In the genomic region with DNA sequence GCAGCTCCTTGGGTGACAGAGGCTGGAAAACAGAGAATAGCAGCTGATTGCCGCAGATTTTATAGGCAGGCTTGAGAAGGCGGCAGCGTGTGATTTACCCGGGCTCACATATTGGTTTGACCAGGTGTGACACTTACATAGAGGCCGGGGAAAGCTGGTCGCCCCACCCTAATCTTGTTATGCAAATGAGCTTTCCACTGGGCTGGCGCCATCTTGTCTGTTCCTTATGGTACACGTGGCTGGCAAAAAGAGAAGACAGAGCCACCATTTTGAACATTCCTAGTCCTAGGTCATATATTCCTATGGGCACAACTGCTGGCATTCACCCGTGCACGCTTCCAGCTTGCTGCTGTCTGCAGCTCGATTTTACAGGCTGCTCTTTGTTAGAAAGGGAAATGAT, we compare ENCODE assay signal across 19 cellular contexts. TPM values are rescaled to one million over a fixed set of nuclear protein-coding genes. Genes with fewer than 3 reads are reported as not detected.
DNase-seq lines count a peak whose midpoint lies in the region; ATAC-seq and TF ChIP-seq lines count a peak whose summit lies in the region.
"Had no signal": no experiment of that assay in that cellular context is flagged by ENCODE, and none has a peak within 500 bp of the region (broad histone marks: within the 10 kb centered on the region; RNA-seq: fewer than 3 reads in every experiment).

No MANE protein-coding gene starts in this region.

- WGBS in spleen, 5 donors, result 75 to 82% (median 78%) methylated on average over 11 of the region's 11 CpGs

- no peaks in the 10 kb centered on the region for H3K27me3 ChIP-seq in spleen (replicated peaks in 1 of 7)
- H3K27me3 ChIP-seq: BE2C, SJSA1 had no signal

- intact Hi-C loops in spleen (cut with DNase I; ENCODE audit: low total_unique reads), result loop anchor here (2.0 kb wide), 1 partner anchor 216 kb away; no protein-coding TSS in a partner anchor

- peaks cover 2% of the 10 kb centered on the region for H3K27me3 Mint-ChIP-seq in endothelial cell (ENCODE audit: unreplicated experiment)

- H3K27ac Mint-ChIP-seq in endothelial cell (ENCODE audit: unreplicated experiment), result no peak overlapping the region
- H3K27ac Mint-ChIP-seq: IgD-negative memory B cell had no signal

- H3K9me3 ChIP-seq in spleen, result peaks cover 0 to 12% (median 3%) of the 10 kb centered on the region in 8 donors
- H3K9me3 ChIP-seq: BE2C, SJSA1 had no signal

- no peaks in the 10 kb centered on the region for H3K36me3 ChIP-seq in spleen
- H3K36me3 ChIP-seq: BE2C, SJSA1 had no signal

- DNase-seq in NCI-H82 (lab: John Stamatoyannopoulos, UW) (peak; percentile 49), NCI-H82 treated with DMSO at 0.1 percent for 48 hours (lab: John Stamatoyannopoulos, UW; ENCODE audit: unreplicated experiment) (no peak), NCI-H524 treated with DMSO at 0.1 percent for 48 hours (lab: John Stamatoyannopoulos, UW) (peak; percentile 82), endothelial cell (ENCODE audit: low spot score) (no peak), spleen (peak; percentile 64), NCI-H1694 treated with DMSO at 0.1 percent for 48 hours (lab: John Stamatoyannopoulos, UW) (no peak), omental fat pad (ENCODE audit: low spot score) (no peak), OCI-M1 (lab: John Stamatoyannopoulos, UW) (no peak)
- DNase-seq: BE2C, GOT3, Karpas-422, MV-4-11, NCI-H1930, NCI-H345 had no signal

- peaks cover 4% of the 10 kb centered on the region for H3K9me3 Mint-ChIP-seq in endothelial cell (ENCODE audit: unreplicated experiment)
- H3K9me3 Mint-ChIP-seq: IgD-negative memory B cell had no signal

- no peak overlapping the region for H3K27ac ChIP-seq in spleen
- H3K27ac ChIP-seq: SJSA1 had no signal

- no peak for TF ChIP-seq CTCF in endothelial cell (IDR thresholded peaks at IDR 0.05; ENCODE audit: unreplicated experiment)
- TF ChIP-seq CTCF in spleen (IDR thresholded peaks at IDR 0.05 in 8 of 11, conservative IDR thresholded peaks at IDR 0.05 in 3 of 11), result no peak
- TF ChIP-seq CTCF in omental fat pad (IDR thresholded peaks at IDR 0.05), result no peak

- H3K4me1 ChIP-seq in spleen, result peaks cover 0 to 7% (median 0%) of the 10 kb centered on the region in 6 donors
- H3K4me1 ChIP-seq: BE2C, SJSA1 had no signal

- no peaks in the 10 kb centered on the region for H3K4me1 Mint-ChIP-seq in endothelial cell (ENCODE audit: unreplicated experiment)

- no peak overlapping the region for H3K4me3 ChIP-seq in spleen
- H3K4me3 ChIP-seq: GM12878, SJSA1 had no signal

- TF ChIP-seq POLR2A in spleen (IDR thresholded peaks at IDR 0.05), result no peak

- H3K36me3 Mint-ChIP-seq in endothelial cell (ENCODE audit: low read depth, unreplicated experiment), result peaks cover 6% of the 10 kb centered on the region
- H3K36me3 Mint-ChIP-seq: IgD-negative memory B cell had no signal

- H3K4me3 Mint-ChIP-seq in endothelial cell (ENCODE audit: unreplicated experiment), result peak overlapping the region; percentile 6
- H3K4me3 Mint-ChIP-seq: IgD-negative memory B cell had no signal

- no peak for ATAC-seq in omental fat pad (ENCODE audit: low FRiP score)
- ATAC-seq: GM12878, Right ventricle myocardium inferior had no signal

RNA-seq across cellular contexts. Expression of a gene that starts 11.3 kb away (rescaled TPM):
- total RNA-seq in endothelial cell (ENCODE audit: unreplicated experiment), result not detected
- total RNA-seq in spleen, result not detected
- polyA plus RNA-seq in spleen, result not detected
- total RNA-seq in omental fat pad, result not detected
- total RNA-seq: GM12878, M059J, Right ventricle myocardium inferior, SJSA1 had no signal
- polyA plus RNA-seq: GM12878, IgD-negative memory B cell had no signal

RNA-seq across cellular contexts. Expression of a gene that starts 52.7 kb away (rescaled TPM):
- total RNA-seq in endothelial cell (ENCODE audit: unreplicated experiment) (122 TPM), spleen (10 to 100 TPM; 16.9 to 29.8 (median 25.5) TPM), omental fat pad (10 to 100 TPM; 19.5 to 32.8 (median 25.6) TPM)
- 1 to 10 TPM; 1.5 to 2.7 (median 2.1) TPM for polyA plus RNA-seq in spleen

Comparison
In these comparisons a context has a peak if more than half of its experiments do, and no peak if none do; other contexts are left out.
1. DNase-seq: peak in NCI-H82 (single experiment), NCI-H524 treated with DMSO at 0.1 percent for 48 hours (single experiment) and spleen (single experiment); none in NCI-H82 treated with DMSO at 0.1 percent for 48 hours (single experiment), endothelial cell (single experiment), NCI-H1694 treated with DMSO at 0.1 percent for 48 hours (single experiment), omental fat pad (single experiment) and OCI-M1 (single experiment).